Comparison of ENCODE assay signal across 9 cellular contexts in genomic region chr13:44759723-44760360, GRCh38.
DNase-seq lines count a peak whose midpoint lies in the region; ATAC-seq and TF ChIP-seq lines count a peak whose summit lies in the region.
"Had no signal": no experiment of that assay in that cellular context is flagged by ENCODE, and none has a peak within 500 bp of the region (broad histone marks: within the 10 kb centered on the region; RNA-seq: fewer than 3 reads in every experiment).

No MANE protein-coding gene starts in this region.

- 76 to 83% methylated on average over 4 of the region's 4 CpGs for WGBS in GM23248 (ENCODE audit: low coverage in 1 of 2, low lambda C conversion rate in 2 of 2, missing lambda C conversion rate in 2 of 2), 2 experiments
- WGBS in prostate gland: 10% methylated on average over 4 of the region's 4 CpGs

- H3K36me3 ChIP-seq in GM23248 (ENCODE audit: low read depth) (no peaks in the 10 kb centered on the region), prostate gland (no peaks in the 10 kb centered on the region)

- H3K9me3 ChIP-seq in GM23248 (ENCODE audit: low read depth): no peaks in the 10 kb centered on the region
- no peaks in the 10 kb centered on the region for H3K9me3 ChIP-seq in prostate gland

- DNase-seq in GM23248 (no peak), NCI-H2196 treated with DMSO at 0.1 percent for 48 hours (lab: John Stamatoyannopoulos, UW; ENCODE audit: unreplicated experiment) (peak; percentile 33), epithelial cell of esophagus (ENCODE audit: low read depth) (peak; percentile 83), prostate gland (ENCODE audit: low spot score) (peak; percentile 80), T1000 (lab: John Stamatoyannopoulos, UW) (no peak)
- DNase-seq: activated CD4-positive, alpha-beta T cell treated with anti-CD3 and anti-CD28 coated beads for 1 hour had no signal

- in situ Hi-C loops in GM23248 (cut with MboI): no loop called here

- H3K4me3 ChIP-seq in GM23248 (no peak overlapping the region), epithelial cell of esophagus (ENCODE audit: low read length) (no peak overlapping the region), prostate gland (no peak overlapping the region)

- ATAC-seq in HG03520 (IDR thresholded peaks at IDR 0.05; ENCODE audit: unreplicated experiment) (no peak), GM21576 (IDR thresholded peaks at IDR 0.05; ENCODE audit: unreplicated experiment) (no peak), HG03025 (IDR thresholded peaks at IDR 0.05; ENCODE audit: low FRiP score, unreplicated experiment) (no peak)

- H3K4me2 ChIP-seq in GM23248 (ENCODE audit: unreplicated experiment): no peak overlapping the region

- intact Hi-C loops in prostate gland (cut with DNase I): loop anchor here (2.0 to 10.0 kb wide), 3 partner anchors 92 to 275 kb away; partner anchors contain the start of gene TSC22D1

- no peak for TF ChIP-seq CTCF in epithelial cell of esophagus (IDR thresholded peaks at IDR 0.05; ENCODE audit: insufficient read depth, low read depth, low read length, missing control alignments)
- peak in 1 of 4 experiments; percentile 9 for TF ChIP-seq CTCF in prostate gland (IDR thresholded peaks at IDR 0.05)

- H4K20me1 ChIP-seq in GM23248 (ENCODE audit: insufficient read depth): no peaks in the 10 kb centered on the region

- TF ChIP-seq POLR2A in prostate gland (IDR thresholded peaks at IDR 0.05): no peak

- H3K27ac ChIP-seq in GM23248 (peak overlapping the region; percentile 75), prostate gland (peak overlapping the region; percentile 85 to 86)

- peaks cover 27% of the 10 kb centered on the region for H3F3A ChIP-seq in GM23248 (ENCODE audit: insufficient read depth)

- H2AFZ ChIP-seq in GM23248: 0 out of 2 replicates have a peak overlapping the region, but pooled peaks have one; percentile 68

- no peaks in the 10 kb centered on the region for H3K79me2 ChIP-seq in GM23248 (ENCODE audit: insufficient read depth)

- H3K27me3 ChIP-seq in GM23248 (replicated peaks; ENCODE audit: insufficient read depth) (no peaks in the 10 kb centered on the region), prostate gland (replicated peaks; ENCODE audit: insufficient read depth) (no peaks in the 10 kb centered on the region)

- no peaks in the 10 kb centered on the region for H3K9me2 ChIP-seq in GM23248 (ENCODE audit: insufficient read depth)

- H3K9ac ChIP-seq in GM23248: no peak overlapping the region; the same call in 1 of the 2 replicates

- peaks cover 38% of the 10 kb centered on the region for H3K4me1 ChIP-seq in GM23248 (ENCODE audit: insufficient read depth)
- H3K4me1 ChIP-seq in prostate gland (replicated peaks): peaks cover 14% of the 10 kb centered on the region

Comparison
In these comparisons a context has a peak if more than half of its experiments do, and no peak if none do; other contexts are left out.
1. DNase-seq: peak in NCI-H2196 treated with DMSO at 0.1 percent for 48 hours (single experiment), epithelial cell of esophagus (single experiment) and prostate gland (single experiment); none in GM23248 (single experiment) and T1000 (single experiment).